ENCODE assay signal across 1 cellular context in the genomic region with DNA sequence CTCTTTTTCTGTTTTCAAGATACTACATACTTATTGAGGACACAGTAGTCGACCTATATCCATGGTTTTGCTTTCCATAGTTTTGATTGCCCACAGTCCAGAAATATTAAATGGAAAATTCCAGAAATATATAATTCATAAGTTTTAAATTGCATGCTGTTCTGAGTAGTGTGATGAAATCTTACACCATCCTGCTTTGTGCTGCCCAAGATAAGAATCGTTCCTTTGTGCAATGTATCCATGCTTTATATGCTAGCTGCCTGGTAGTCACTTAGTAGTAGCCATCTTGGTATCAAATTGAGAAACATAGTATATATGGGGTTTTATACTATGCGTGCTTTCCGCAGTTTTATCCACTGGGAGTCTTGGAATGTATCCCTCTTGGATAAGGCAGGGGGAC.
A peak's percentile ranks its signal among the peaks of the same experiment; 100 is the strongest.
TF ChIP-seq lines count a peak whose summit lies in the region.

No MANE protein-coding gene starts in this region.

TF ChIP-seq in K562, 482 proteins besides CTCF, POLR2A, EP300 and RAD21:
- TF ChIP-seq MYC (IDR thresholded peaks at IDR 0.05; ENCODE audit: low read depth, low read length) (peak; percentile 61), MYC (CRISPR knock-in tag; IDR thresholded peaks at IDR 0.05; ENCODE audit: borderline replicate concordance, low read depth) (no peak), ZNF592 (IDR thresholded peaks at IDR 0.05) (peak; percentile 20; the same call in 1 of the 2 replicates), SOX6 (IDR thresholded peaks at IDR 0.05) (peak; percentile 77), CEBPB (tag; IDR thresholded peaks at IDR 0.05) (peak; percentile 56), ATF3 (IDR thresholded peaks at IDR 0.05) (peak; percentile 34; the same call in 1 of the 2 replicates), ATF3 (CRISPR knock-in tag; conservative IDR thresholded peaks at IDR 0.05) (no peak), ETS2 (tag; IDR thresholded peaks at IDR 0.05; ENCODE audit: borderline replicate concordance, poor library complexity, severe bottlenecking) (no peak), UBTF (IDR thresholded peaks at IDR 0.05; ENCODE audit: borderline replicate concordance in 1 of 2, low read depth in 2 of 2, low read length in 2 of 2) (no peak), CEBPG (CRISPR knock-in tag; IDR thresholded peaks at IDR 0.05) (peak; percentile 41; the same call in 1 of the 2 replicates), CEBPG (tag; conservative IDR thresholded peaks at IDR 0.05 in 1 of 2, IDR thresholded peaks at IDR 0.05 in 1 of 2) (peak; percentile 55 to 87), TRIM24 (IDR thresholded peaks at IDR 0.05) (peak in 1 of 2 experiments; percentile 40; a peak in 1 of 4 replicates), EP400 (IDR thresholded peaks at IDR 0.05) (peak; percentile 50)
- TF ChIP-seq, protein P1, sequence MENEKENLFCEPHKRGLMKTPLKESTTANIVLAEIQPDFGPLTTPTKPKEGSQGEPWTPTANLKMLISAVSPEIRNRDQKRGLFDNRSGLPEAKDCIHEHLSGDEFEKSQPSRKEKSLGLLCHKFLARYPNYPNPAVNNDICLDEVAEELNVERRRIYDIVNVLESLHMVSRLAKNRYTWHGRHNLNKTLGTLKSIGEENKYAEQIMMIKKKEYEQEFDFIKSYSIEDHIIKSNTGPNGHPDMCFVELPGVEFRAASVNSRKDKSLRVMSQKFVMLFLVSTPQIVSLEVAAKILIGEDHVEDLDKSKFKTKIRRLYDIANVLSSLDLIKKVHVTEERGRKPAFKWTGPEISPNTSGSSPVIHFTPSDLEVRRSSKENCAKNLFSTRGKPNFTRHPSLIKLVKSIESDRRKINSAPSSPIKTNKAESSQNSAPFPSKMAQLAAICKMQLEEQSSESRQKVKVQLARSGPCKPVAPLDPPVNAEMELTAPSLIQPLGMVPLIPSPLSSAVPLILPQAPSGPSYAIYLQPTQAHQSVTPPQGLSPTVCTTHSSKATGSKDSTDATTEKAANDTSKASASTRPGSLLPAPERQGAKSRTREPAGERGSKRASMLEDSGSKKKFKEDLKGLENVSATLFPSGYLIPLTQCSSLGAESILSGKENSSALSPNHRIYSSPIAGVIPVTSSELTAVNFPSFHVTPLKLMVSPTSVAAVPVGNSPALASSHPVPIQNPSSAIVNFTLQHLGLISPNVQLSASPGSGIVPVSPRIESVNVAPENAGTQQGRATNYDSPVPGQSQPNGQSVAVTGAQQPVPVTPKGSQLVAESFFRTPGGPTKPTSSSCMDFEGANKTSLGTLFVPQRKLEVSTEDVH (IDR thresholded peaks at IDR 0.05; ENCODE audit: low read depth, partially characterized antibody), result no peak
